In the genomic region with DNA sequence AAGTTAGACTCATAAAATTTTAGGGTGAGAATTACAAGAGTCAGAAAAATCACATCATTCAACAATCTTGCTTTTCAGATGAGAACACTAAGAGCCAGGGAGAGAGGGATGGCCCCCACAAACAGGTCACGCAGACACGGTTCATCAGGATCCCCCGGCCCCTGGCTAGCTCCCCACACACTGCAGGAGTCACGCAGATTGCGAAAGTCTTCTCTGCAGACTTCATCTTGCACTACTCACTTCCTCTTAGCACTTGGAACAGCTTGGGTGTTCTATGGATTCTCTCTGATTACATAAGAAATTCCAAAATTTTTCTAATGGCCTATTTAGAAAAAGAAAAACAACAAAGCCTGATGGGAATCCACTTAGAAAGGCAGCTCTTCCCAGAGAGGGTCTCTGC, we compare ENCODE assay signal across 12 cellular contexts. TPM values are rescaled to one million over a fixed set of nuclear protein-coding genes. Genes with fewer than 3 reads are reported as not detected.
DNase-seq lines count a peak whose midpoint lies in the region; ATAC-seq and TF ChIP-seq lines count a peak whose summit lies in the region.
"Had no signal": no experiment of that assay in that cellular context is flagged by ENCODE, and none has a peak within 500 bp of the region (broad histone marks: within the 10 kb centered on the region; RNA-seq: fewer than 3 reads in every experiment).

No MANE protein-coding gene starts in this region.

- ATAC-seq in RWPE2 (ENCODE audit: low read depth): peak; percentile 63
- ATAC-seq in HG03442 (IDR thresholded peaks at IDR 0.05; ENCODE audit: unreplicated experiment): no peak
- ATAC-seq in GM18511 (IDR thresholded peaks at IDR 0.05; ENCODE audit: unreplicated experiment): no peak

- H3K4me1 ChIP-seq in RWPE2 (ENCODE audit: insufficient read depth, poor library complexity, severe bottlenecking) (peaks cover 15% of the 10 kb centered on the region), skeletal muscle satellite cell (ENCODE audit: control insufficient read depth, insufficient read depth, low read length) (peaks cover 20% of the 10 kb centered on the region)

- H3K4me2 ChIP-seq in skeletal muscle satellite cell (ENCODE audit: low read length): peak overlapping the region; percentile 8

- DNase-seq in GM04504 (ENCODE audit: low read depth) (peak; percentile 6), RWPE2 (ENCODE audit: low spot score) (no peak), fibroblast of villous mesenchyme (ENCODE audit: low read depth) (peak; percentile 68), HEK293T (ENCODE audit: extremely low spot score) (no peak), NCI-H1105 treated with DMSO at 0.1 percent for 48 hours (lab: John Stamatoyannopoulos, UW) (no peak)
- DNase-seq: activated T-cell treated with anti-CD3 and anti-CD28 coated beads, Interleukin-2, amount 50 U/mL, for 24 hours; DMS79; NCI-H526 treated with DMSO at 0.1 percent for 48 hours; posterior cingulate gyrus had no signal

- H3K36me3 ChIP-seq in RWPE2 (ENCODE audit: low read depth): no peaks in the 10 kb centered on the region
- no peaks in the 10 kb centered on the region for H3K36me3 ChIP-seq in skeletal muscle satellite cell (ENCODE audit: insufficient read depth, low read length)

- peak overlapping the region; percentile 46 for H3K27ac ChIP-seq in RWPE2 (ENCODE audit: poor library complexity, severe bottlenecking)

- CTCF ChIA-PET in HEK293T (lab: Yijun Ruan, JAX): no interaction called here

- H3K27me3 ChIP-seq in RWPE2 (ENCODE audit: insufficient read depth, poor library complexity, severe bottlenecking) (no peaks in the 10 kb centered on the region), skeletal muscle satellite cell (ENCODE audit: control insufficient read depth, insufficient read depth, low read length) (peaks cover 7% of the 10 kb centered on the region)

- H3K9me3 ChIP-seq in RWPE2 (ENCODE audit: severe bottlenecking) (no peaks in the 10 kb centered on the region), skeletal muscle satellite cell (replicated peaks; ENCODE audit: low read length) (no peaks in the 10 kb centered on the region)

- H3K4me3 ChIP-seq in RWPE2 (ENCODE audit: severe bottlenecking) (no peak overlapping the region), fibroblast of villous mesenchyme (ENCODE audit: low read depth, low read length) (no peak overlapping the region), skeletal muscle satellite cell (ENCODE audit: low read length) (no peak overlapping the region)

- POLR2A ChIA-PET in HEK293T (lab: Yijun Ruan, JAX): no interaction called here

- H3K9ac ChIP-seq in skeletal muscle satellite cell (ENCODE audit: low read depth, low read length): no peak overlapping the region

- TF ChIP-seq CTCF in RWPE2 (IDR thresholded peaks at IDR 0.05; ENCODE audit: poor library complexity, severe bottlenecking): no peak
- TF ChIP-seq CTCF in fibroblast of villous mesenchyme (IDR thresholded peaks at IDR 0.05; ENCODE audit: insufficient read depth, low read depth, low read length): no peak

TF ChIP-seq in HEK293T, 16 proteins besides CTCF, POLR2A, EP300 and RAD21:
- TF ChIP-seq SP1 (IDR thresholded peaks at IDR 0.05) (no peak), ZNF384 (IDR thresholded peaks at IDR 0.05) (no peak), TARDBP (IDR thresholded peaks at IDR 0.05) (no peak), FOXM1 (IDR thresholded peaks at IDR 0.05; ENCODE audit: borderline replicate concordance) (no peak), NFRKB (IDR thresholded peaks at IDR 0.05) (no peak), CTBP1 (IDR thresholded peaks at IDR 0.05; ENCODE audit: borderline replicate concordance) (no peak), ELF4 (IDR thresholded peaks at IDR 0.05) (no peak), ARNT (IDR thresholded peaks at IDR 0.05) (no peak), LEF1 (IDR thresholded peaks at IDR 0.05; ENCODE audit: borderline replicate concordance) (no peak), L3MBTL2 (conservative IDR thresholded peaks at IDR 0.05) (no peak), SUZ12 (IDR thresholded peaks at IDR 0.05) (no peak), HDGF (IDR thresholded peaks at IDR 0.05; ENCODE audit: borderline replicate concordance) (no peak), FOXA1 (IDR thresholded peaks at IDR 0.05) (no peak), BHLHE40 (IDR thresholded peaks at IDR 0.05; ENCODE audit: borderline replicate concordance) (no peak), FOXK2 (IDR thresholded peaks at IDR 0.05) (no peak)
- TF ChIP-seq, protein P1, sequence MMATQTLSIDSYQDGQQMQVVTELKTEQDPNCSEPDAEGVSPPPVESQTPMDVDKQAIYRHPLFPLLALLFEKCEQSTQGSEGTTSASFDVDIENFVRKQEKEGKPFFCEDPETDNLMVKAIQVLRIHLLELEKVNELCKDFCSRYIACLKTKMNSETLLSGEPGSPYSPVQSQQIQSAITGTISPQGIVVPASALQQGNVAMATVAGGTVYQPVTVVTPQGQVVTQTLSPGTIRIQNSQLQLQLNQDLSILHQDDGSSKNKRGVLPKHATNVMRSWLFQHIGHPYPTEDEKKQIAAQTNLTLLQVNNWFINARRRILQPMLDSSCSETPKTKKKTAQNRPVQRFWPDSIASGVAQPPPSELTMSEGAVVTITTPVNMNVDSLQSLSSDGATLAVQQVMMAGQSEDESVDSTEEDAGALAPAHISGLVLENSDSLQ (IDR thresholded peaks at IDR 0.05): no peak

RNA-seq across cellular contexts. Expression of a gene that starts 21.6 kb away (rescaled TPM):
- not detected in 2 replicates for total RNA-seq in fibroblast of villous mesenchyme
- total RNA-seq in skeletal muscle satellite cell (2012; rRNA removed): 0.22 and 1.5 TPM in 2 replicates

RNA-seq across cellular contexts. Expression of a gene that starts 27.3 kb away (rescaled TPM):
- total RNA-seq in fibroblast of villous mesenchyme: not detected in 2 replicates
- not detected in 2 replicates for total RNA-seq in skeletal muscle satellite cell (2012; rRNA removed)

Comparison
In these comparisons a context has a peak if more than half of its experiments do, and no peak if none do; other contexts are left out.
1. DNase-seq: peak in GM04504 (single experiment) and fibroblast of villous mesenchyme (single experiment); none in RWPE2 (single experiment), HEK293T (single experiment) and NCI-H1105 treated with DMSO at 0.1 percent for 48 hours (single experiment).